11 cellular contexts compared by ENCODE assay signal in the genomic region with DNA sequence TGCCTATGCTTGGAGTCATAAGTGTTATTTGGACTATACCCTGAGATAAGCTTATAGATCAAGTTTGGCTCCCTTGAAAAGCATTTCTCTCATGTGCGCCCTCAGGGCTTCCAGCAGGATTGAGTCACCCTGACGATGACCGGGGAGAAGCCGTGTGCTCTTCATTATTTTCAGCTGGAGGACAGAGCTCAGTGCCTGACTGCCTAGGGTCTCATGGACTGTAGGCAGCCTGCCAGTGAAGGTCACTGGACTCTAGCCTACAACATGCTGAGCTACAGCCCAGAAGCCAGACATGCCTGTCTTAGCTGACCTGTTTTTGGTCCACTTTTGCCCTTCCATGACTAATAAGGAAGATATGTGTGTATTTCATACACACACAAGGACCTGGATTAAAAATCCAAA. TPM values are rescaled to one million over a fixed set of nuclear protein-coding genes. Genes with fewer than 3 reads are reported as not detected.
A peak's percentile ranks its signal among the peaks of the same experiment; 100 is the strongest.
DNase-seq lines count a peak whose midpoint lies in the region; ATAC-seq and TF ChIP-seq lines count a peak whose summit lies in the region.
"Had no signal": no experiment of that assay in that cellular context is flagged by ENCODE, and none has a peak within 500 bp of the region (broad histone marks: within the 10 kb centered on the region; RNA-seq: fewer than 3 reads in every experiment).

No MANE protein-coding gene starts in this region.

- no peaks in the 10 kb centered on the region for H3K36me3 Mint-ChIP-seq in chondrocyte (ENCODE audit: low read depth)
- H3K36me3 Mint-ChIP-seq in CD14-positive monocyte, result peaks cover 9 to 22% of the 10 kb centered on the region in 2 donors

- no peaks in the 10 kb centered on the region for H3K9me3 ChIP-seq in IMR-90 (ENCODE audit: control insufficient read depth, insufficient read depth, low read length)
- H3K9me3 ChIP-seq in suprapubic skin, result no peaks in the 10 kb centered on the region

- POLR2A ChIA-PET in IMR-90 (lab: Charles Lee; ENCODE audit: unreplicated experiment), result interaction anchor here (0.6 kb wide), 1 partner anchor 359 kb away, joined by 4 read pairs; no protein-coding TSS in a partner anchor

- no peak for TF ChIP-seq CTCF in IMR-90 (conservative IDR thresholded peaks at IDR 0.05; ENCODE audit: low read depth, low read length)
- no peak for TF ChIP-seq CTCF in chondrocyte (IDR thresholded peaks at IDR 0.05)
- no peak for TF ChIP-seq CTCF in CD14-positive monocyte (IDR thresholded peaks at IDR 0.05)
- TF ChIP-seq CTCF in suprapubic skin (IDR thresholded peaks at IDR 0.05), result no peak

- H3K27ac ChIP-seq in IMR-90 (ENCODE audit: insufficient read depth, low read length) (no peak overlapping the region), suprapubic skin (no peak overlapping the region)

- H3K56ac ChIP-seq in IMR-90 (ENCODE audit: extremely low read depth, insufficient read depth, low read length), result no peak overlapping the region

- H3K4me3 ChIP-seq in IMR-90 (ENCODE audit: insufficient read depth, low read depth, low read length), result no peak overlapping the region
- no peak overlapping the region for H3K4me3 ChIP-seq in suprapubic skin

- no peak overlapping the region for H4K5ac ChIP-seq in IMR-90 (ENCODE audit: low read depth, low read length)

- no peak overlapping the region for H2AK5ac ChIP-seq in IMR-90 (ENCODE audit: low read depth, low read length)

- H3K36me3 ChIP-seq in IMR-90 (ENCODE audit: control insufficient read depth, insufficient read depth, low read length), result no peaks in the 10 kb centered on the region
- H3K36me3 ChIP-seq in suprapubic skin, result no peaks in the 10 kb centered on the region

- H3K23ac ChIP-seq in IMR-90 (ENCODE audit: low read depth, low read length), result no peak overlapping the region

- H4K8ac ChIP-seq in IMR-90 (ENCODE audit: low read depth in 2 of 2, low read length in 2 of 2), result no peak overlapping the region

- DNase-seq in AG08395 (ENCODE audit: low spot score) (peak; percentile 71), IMR-90 (peak; percentile 70), chondrocyte (ENCODE audit: low spot score) (no peak), islet precursor cell (peak; percentile 84), CD14-positive monocyte (ENCODE audit: low spot score) (no peak), suprapubic skin (ENCODE audit: low spot score in 2 of 2) (no peak)
- DNase-seq: CD4-positive, alpha-beta T cell; central memory CD4-positive, alpha-beta T cell; occipital lobe had no signal

- H3K27ac Mint-ChIP-seq in chondrocyte (ENCODE audit: unreplicated experiment), result peak overlapping the region; percentile 60
- H3K27ac Mint-ChIP-seq in CD14-positive monocyte, result no peak overlapping the region
- H3K27ac Mint-ChIP-seq: CD4-positive, alpha-beta T cell had no signal

- intact Hi-C loops in IMR-90 (cut with micrococcal nuclease), result no loop called here
- intact Hi-C loops in CD14-positive monocyte (cut with micrococcal nuclease), result no loop called here

- no peak overlapping the region for H3K9ac ChIP-seq in IMR-90 (ENCODE audit: low read depth, low read length)

- H3K4me1 Mint-ChIP-seq in chondrocyte (ENCODE audit: low read depth) (peaks cover 33% of the 10 kb centered on the region), CD14-positive monocyte (peaks cover 9% of the 10 kb centered on the region)

- no peaks in the 10 kb centered on the region for H3K9me1 ChIP-seq in IMR-90 (ENCODE audit: insufficient read depth, low read length)

- TF ChIP-seq POLR2A in IMR-90 (IDR thresholded peaks at IDR 0.05; ENCODE audit: low read depth, low read length) (no peak), suprapubic skin (IDR thresholded peaks at IDR 0.05) (no peak)

- H3K9me3 Mint-ChIP-seq in chondrocyte (ENCODE audit: low read depth) (no peaks in the 10 kb centered on the region), CD14-positive monocyte (peaks cover 0 to 4% (median 0%) of the 10 kb centered on the region in 7 donors)
- H3K9me3 Mint-ChIP-seq: CD4-positive, alpha-beta T cell had no signal

- no peak overlapping the region for H2BK20ac ChIP-seq in IMR-90 (ENCODE audit: low read depth, low read length)

- H3K4me3 Mint-ChIP-seq in chondrocyte (ENCODE audit: unreplicated experiment), result no peak overlapping the region
- no peak overlapping the region for H3K4me3 Mint-ChIP-seq in CD14-positive monocyte
- H3K4me3 Mint-ChIP-seq: CD4-positive, alpha-beta T cell had no signal

- no peak overlapping the region for H2BK15ac ChIP-seq in IMR-90 (ENCODE audit: low read depth, low read length)

- no peak for TF ChIP-seq EP300 in suprapubic skin (IDR thresholded peaks at IDR 0.05)

- WGBS in IMR-90 (ENCODE audit: extremely low coverage in 2 of 2, insufficient read length in 1 of 2), 2 experiments, result 50% methylated on average over 1 of the region's 4 CpGs; no CpG with 5 or more reads in 1 of the 2 experiments
- WGBS in suprapubic skin, result 52% methylated on average over 4 of the region's 4 CpGs

- H2BK5ac ChIP-seq in IMR-90 (ENCODE audit: low read depth, low read length, poor library complexity, severe bottlenecking), result no peak overlapping the region

- no peaks in the 10 kb centered on the region for H3K27me3 Mint-ChIP-seq in chondrocyte (ENCODE audit: low read depth)
- no peaks in the 10 kb centered on the region for H3K27me3 Mint-ChIP-seq in CD14-positive monocyte (ENCODE audit: low read depth in 3 of 3)
- H3K27me3 Mint-ChIP-seq: CD4-positive, alpha-beta T cell had no signal

- in situ Hi-C loops in IMR-90 (cut with MboI; ENCODE audit: low sequenced_read_pairs), result no loop called here

- no peaks in the 10 kb centered on the region for H3K79me1 ChIP-seq in IMR-90 (ENCODE audit: low read depth in 1 of 2, low read length in 2 of 2)

- H2AK9ac ChIP-seq in IMR-90 (replicated peaks; ENCODE audit: low read depth, low read length, poor library complexity), result no peak overlapping the region

- no peak overlapping the region for H4K91ac ChIP-seq in IMR-90 (ENCODE audit: insufficient read depth, low read depth, low read length)

- no peak for TF ChIP-seq RAD21 in IMR-90 (IDR thresholded peaks at IDR 0.05; ENCODE audit: low read length)

- H3K4me1 ChIP-seq in IMR-90 (ENCODE audit: control insufficient read depth, insufficient read depth, low read length) (no peaks in the 10 kb centered on the region), suprapubic skin (no peaks in the 10 kb centered on the region)

- dilution Hi-C loops in IMR-90 (cut with HindIII; ENCODE audit: low sequenced_read_pairs, unreplicated experiment), result no loop called here

- no TSS peak for BruUV-seq in IMR-90 (replicated peaks; lab: Mats Ljungman, UMichigan)

- no peaks in the 10 kb centered on the region for H4K20me1 ChIP-seq in IMR-90 (ENCODE audit: insufficient read depth, low read length)

- ATAC-seq in IMR-90 (ENCODE audit: low read depth) (peak; percentile 86), HG02840 (IDR thresholded peaks at IDR 0.05; ENCODE audit: low FRiP score, unreplicated experiment) (no peak), HG02884 (IDR thresholded peaks at IDR 0.05; ENCODE audit: unreplicated experiment) (no peak)

- H3K18ac ChIP-seq in IMR-90 (ENCODE audit: low read depth, low read length), result no peak overlapping the region

- H2AFZ ChIP-seq in IMR-90 (replicated peaks; ENCODE audit: low read length, poor library complexity), result no peak overlapping the region

- CTCF ChIA-PET in IMR-90 (lab: Yijun Ruan, JAX), result interaction anchor here (1.5 kb wide), 1 partner anchor 317 kb away, joined by 4 read pairs; no protein-coding TSS in a partner anchor

- H2BK120ac ChIP-seq in IMR-90 (ENCODE audit: low read depth, low read length), result no peak overlapping the region

- no peak overlapping the region for H3K4ac ChIP-seq in IMR-90 (ENCODE audit: low read depth, low read length)

- no peak overlapping the region for H3K14ac ChIP-seq in IMR-90 (replicated peaks; ENCODE audit: low read depth, low read length)

- no peaks in the 10 kb centered on the region for H3K27me3 ChIP-seq in IMR-90 (ENCODE audit: control insufficient read depth, insufficient read depth, low read length)
- H3K27me3 ChIP-seq in suprapubic skin, result no peaks in the 10 kb centered on the region

- H3K4me2 ChIP-seq in IMR-90 (ENCODE audit: low read depth, low read length), result no peak overlapping the region

TF ChIP-seq in IMR-90, 13 proteins besides CTCF, POLR2A, EP300 and RAD21:
- no peak for TF ChIP-seq RCOR1 (IDR thresholded peaks at IDR 0.05; ENCODE audit: insufficient replicate concordance, low read length)
- TF ChIP-seq BHLHE40 (IDR thresholded peaks at IDR 0.05; ENCODE audit: low read depth, low read length), result peak; percentile 13; the same call in 1 of the 2 replicates

RNA-seq across cellular contexts. Expression of a gene that starts 31.6 kb away (rescaled TPM):
- 7.8 and 10.4 TPM in 2 replicates for total RNA-seq in IMR-90 (2012; rRNA removed)
- polyA plus RNA-seq in IMR-90 (2012; rRNA removed), result 7.6 and 8.9 TPM in 2 replicates
- 7.4 and 9.0 TPM in 2 replicates for polyA plus RNA-seq in IMR-90 (2012; cell fraction: cytosol; rRNA removed)
- polyA plus RNA-seq in IMR-90 (2012; cell fraction: nucleus; rRNA removed; ENCODE audit: low replicate concordance), result 8.2 and 10.5 TPM in 2 replicates
- 11.5 to 14.2 TPM (median 11.6 TPM) in 3 replicates for total RNA-seq in chondrocyte
- polyA plus RNA-seq in CD14-positive monocyte, result 10 to 100 TPM; 23.6 to 27.0 TPM
- total RNA-seq in suprapubic skin, result 10 to 100 TPM in 3 of 4 donors, 1 to 10 TPM in 1; 7.6 to 14.5 (median 11.6) TPM

Comparison
In these comparisons a context has a peak if more than half of its experiments do, and no peak if none do; other contexts are left out.
1. DNase-seq: peak in AG08395 (single experiment), IMR-90 (single experiment) and islet precursor cell (single experiment); none in chondrocyte (single experiment), CD14-positive monocyte (single experiment) and suprapubic skin (0 of 2).